28 cellular contexts compared by ENCODE assay signal in genomic region chr9:121230231-121230630, GRCh38.
"Had no signal": no experiment of that assay in that cellular context is flagged by ENCODE, and none has a peak within 500 bp of the region (broad histone marks: within the 10 kb centered on the region; RNA-seq: fewer than 3 reads in every experiment).

No MANE protein-coding gene starts in this region.

- H3K9me3 Mint-ChIP-seq: mesothelial cell of epicardium; naive B cell; natural killer cell; nephron progenitor cell; stimulated activated effector memory CD8-positive, alpha-beta T cell treated with anti-CD3 and anti-CD28 coated beads, Interleukin-12 subunit alpha, Interleukin-12 subunit beta, amount 100 ng/mL, for 72 hours; stimulated activated naive CD8-positive, alpha-beta T cell treated with anti-CD3 and anti-CD28 coated beads, Interleukin-15, Interleukin-2, amounts not matched to agents 100 ng/mL and 50 ng/mL, for 24 hours had no signal

- H3K36me3 ChIP-seq: left ventricle myocardium inferior, pancreas, prostate gland, suprapubic skin, thoracic aorta, upper lobe of right lung had no signal

- ATAC-seq: left cardiac atrium; natural killer cell; pancreas; right cardiac atrium; sciatic nerve; stimulated activated effector memory CD8-positive, alpha-beta T cell treated with anti-CD3 and anti-CD28 coated beads, Interleukin-12 subunit alpha, Interleukin-12 subunit beta, amount 100 ng/mL, for 72 hours; upper lobe of right lung had no signal

- H3K4me3 Mint-ChIP-seq: mesothelial cell of epicardium; naive B cell; natural killer cell; nephron progenitor cell; stimulated activated effector memory CD8-positive, alpha-beta T cell treated with anti-CD3 and anti-CD28 coated beads, Interleukin-12 subunit alpha, Interleukin-12 subunit beta, amount 100 ng/mL, for 72 hours; stimulated activated naive CD8-positive, alpha-beta T cell treated with anti-CD3 and anti-CD28 coated beads, Interleukin-15, Interleukin-2, amounts not matched to agents 100 ng/mL and 50 ng/mL, for 24 hours had no signal

- H3K27me3 Mint-ChIP-seq: naive B cell; stimulated activated naive CD8-positive, alpha-beta T cell treated with anti-CD3 and anti-CD28 coated beads, Interleukin-15, Interleukin-2, amounts not matched to agents 100 ng/mL and 50 ng/mL, for 24 hours had no signal

- H3K27ac ChIP-seq: left ventricle myocardium inferior, pancreas, prostate gland, skin epidermis, spleen, suprapubic skin, thoracic aorta, tibial artery, upper lobe of right lung had no signal

- H3K27ac Mint-ChIP-seq: mesothelial cell of epicardium; natural killer cell; nephron progenitor cell; stimulated activated effector memory CD8-positive, alpha-beta T cell treated with anti-CD3 and anti-CD28 coated beads, Interleukin-12 subunit alpha, Interleukin-12 subunit beta, amount 100 ng/mL, for 72 hours; stimulated activated naive CD8-positive, alpha-beta T cell treated with anti-CD3 and anti-CD28 coated beads, Interleukin-15, Interleukin-2, amounts not matched to agents 100 ng/mL and 50 ng/mL, for 24 hours had no signal

- H3K9me3 ChIP-seq: left ventricle myocardium inferior, pancreas, prostate gland, spleen, suprapubic skin, thoracic aorta, tibial artery, upper lobe of right lung had no signal

- DNase-seq: hippocampal formation; kidney glomerular epithelial cell; left cardiac atrium; left ventricle myocardium inferior; mesendoderm; naive B cell; natural killer cell; nephron progenitor cell; nucleus accumbens; pancreas; posterior cingulate gyrus; retina; right cardiac atrium; spleen; stimulated activated CD4-positive, alpha-beta T cell treated with anti-CD3 and anti-CD28 coated beads, Interleukin-4, amount 100 ng/mL, for 24 hours; stimulated activated naive CD4-positive, alpha-beta T cell; tibial artery; trophoblast cell; upper lobe of right lung had no signal

- H3K4me1 ChIP-seq: left ventricle myocardium inferior, prostate gland, suprapubic skin, tibial artery, upper lobe of right lung had no signal

- H3K36me3 Mint-ChIP-seq: mesothelial cell of epicardium had no signal

- H3K4me3 ChIP-seq: left ventricle myocardium inferior, lung, pancreas, prostate gland, skin epidermis, spleen, suprapubic skin, thoracic aorta, tibial artery, upper lobe of right lung had no signal

- H3K27me3 ChIP-seq: pancreas, spleen, suprapubic skin, tibial artery, upper lobe of right lung had no signal

- H3K4me1 Mint-ChIP-seq: mesothelial cell of epicardium; stimulated activated effector memory CD8-positive, alpha-beta T cell treated with anti-CD3 and anti-CD28 coated beads, Interleukin-12 subunit alpha, Interleukin-12 subunit beta, amount 100 ng/mL, for 72 hours had no signal
